16 cellular contexts compared by ENCODE assay signal in genomic region chr4:169044723-169045447, GRCh38. TPM values are rescaled to one million over a fixed set of nuclear protein-coding genes. Genes with fewer than 3 reads are reported as not detected.
DNase-seq lines count a peak whose midpoint lies in the region; FAIRE-seq and TF ChIP-seq lines count a peak whose summit lies in the region.
"Had no signal": no experiment of that assay in that cellular context is flagged by ENCODE, and none has a peak within 500 bp of the region (broad histone marks: within the 10 kb centered on the region; RNA-seq: fewer than 3 reads in every experiment).

No MANE protein-coding gene starts in this region.

- no peak overlapping the region for H2AFZ ChIP-seq in endothelial cell of umbilical vein (ENCODE audit: low read depth, low read length)
- no peak overlapping the region for H2AFZ ChIP-seq in neuronal stem cell (ENCODE audit: low read length)
- H2AFZ ChIP-seq: GM23248 had no signal

- no peak overlapping the region for H2BK5ac ChIP-seq in neuronal stem cell (ENCODE audit: low read length)

- POLR2A ChIA-PET in endothelial cell of umbilical vein (lab: Charles Lee) = interaction anchor here (0.7 kb wide), 1 partner anchor 96 kb away, joined by 3 read pairs; no protein-coding TSS in a partner anchor

- TF ChIP-seq CTCF in endothelial cell of umbilical vein (IDR thresholded peaks at IDR 0.05; ENCODE audit: extremely low read depth in 1 of 2, insufficient read depth in 1 of 2, low read depth in 1 of 2, low read length in 2 of 2) = no peak
- TF ChIP-seq CTCF in liver (IDR thresholded peaks at IDR 0.05; ENCODE audit: low read depth, low read length, missing input control) = no peak

- H4K20me1 ChIP-seq in endothelial cell of umbilical vein (replicated peaks; ENCODE audit: control insufficient read depth, extremely low read depth, insufficient read depth, low read length) = no peaks in the 10 kb centered on the region

- peak; percentile 49 for FAIRE-seq in endothelial cell of umbilical vein (lab: Jason Lieb, UNC)
- FAIRE-seq: G401.6, GM12892, GM19239 had no signal

- H3K14ac ChIP-seq in neuronal stem cell (ENCODE audit: low read length) = no peak overlapping the region

- H2BK120ac ChIP-seq in neuronal stem cell (ENCODE audit: low read depth, low read length) = no peak overlapping the region

- H3K4me3 ChIP-seq in endothelial cell of umbilical vein (replicated peaks in 1 of 3; ENCODE audit: insufficient read depth in 1 of 3, low read depth in 1 of 3, low read length in 3 of 3) (no peak overlapping the region), liver (ENCODE audit: low read depth in 1 of 3, low read length in 3 of 3) (no peak overlapping the region), neuronal stem cell (ENCODE audit: low read length in 2 of 2) (no peak overlapping the region)
- H3K4me3 ChIP-seq: GM23248 had no signal

- no peak overlapping the region for H3K27ac ChIP-seq in endothelial cell of umbilical vein (ENCODE audit: insufficient read depth, low read depth, low read length)
- no peak overlapping the region for H3K27ac ChIP-seq in liver (ENCODE audit: low read depth in 1 of 2, low read length in 2 of 2)
- H3K27ac ChIP-seq in neuronal stem cell (replicated peaks; ENCODE audit: low read length) = no peak overlapping the region
- H3K27ac ChIP-seq: GM23248 had no signal

- H3K79me2 ChIP-seq in endothelial cell of umbilical vein (ENCODE audit: control insufficient read depth, insufficient read depth, low read length) = no peaks in the 10 kb centered on the region

- H4K8ac ChIP-seq in neuronal stem cell (ENCODE audit: low read depth, low read length) = no peak overlapping the region

- H3K9me1 ChIP-seq in endothelial cell of umbilical vein (replicated peaks; ENCODE audit: control insufficient read depth, extremely low read depth, insufficient read depth, low read length) = no peaks in the 10 kb centered on the region

- H2AK5ac ChIP-seq in neuronal stem cell (ENCODE audit: low read depth, low read length) = no peak overlapping the region

- DNase-seq in endothelial cell of umbilical vein (ENCODE audit: low read depth, low spot score) = no peak
- DNase-seq in neuronal stem cell (ENCODE audit: low spot score) = no peak
- no peak for DNase-seq in cardiac septum (ENCODE audit: low spot score)
- DNase-seq in T-helper 1 cell = no peak
- DNase-seq in NCI-H1092 (lab: John Stamatoyannopoulos, UW) = no peak
- DNase-seq: C1 segment of cervical spinal cord; Calu3; CD4-positive, alpha-beta memory T cell; COR-L47; DND-41; GM23248; H9 had no signal

- H3K9ac ChIP-seq in endothelial cell of umbilical vein (replicated peaks; ENCODE audit: extremely low read depth, insufficient read depth, low read length) (no peak overlapping the region), liver (ENCODE audit: low read depth in 1 of 2, low read length in 2 of 2) (no peak overlapping the region), neuronal stem cell (ENCODE audit: low read depth, low read length, poor library complexity) (no peak overlapping the region)
- H3K9ac ChIP-seq: GM23248 had no signal

- no peak for TF ChIP-seq POLR2A in endothelial cell of umbilical vein (IDR thresholded peaks at IDR 0.05; ENCODE audit: low read depth, low read length)

- no peak overlapping the region for H4K91ac ChIP-seq in neuronal stem cell (ENCODE audit: low read depth, low read length, poor library complexity)

- TF ChIP-seq RAD21 in liver (IDR thresholded peaks at IDR 0.05) = peak in 1 of 2 donors; percentile 3

- no TSS peak for BruUV-seq in endothelial cell of umbilical vein (replicated peaks; lab: Mats Ljungman, UMichigan)

- dilution Hi-C loops in endothelial cell of umbilical vein (cut with MboI; ENCODE audit: extremely low pct_ligation_motif_present, low sequenced_read_pairs) = no loop called here

- 86% methylated on average over 5 of the region's 5 CpGs for WGBS in liver
- WGBS in neuronal stem cell (ENCODE audit: extremely low coverage in 2 of 2, insufficient read length in 2 of 2, insufficient replicate concordance in 1 of 2), 2 donors = no CpG with 5 or more reads among the region's 5 CpGs

- peaks cover 3% of the 10 kb centered on the region for H3K4me1 ChIP-seq in endothelial cell of umbilical vein (ENCODE audit: control insufficient read depth, extremely low read depth, insufficient read depth, low read length)
- peaks cover 6 to 12% (median 9%) of the 10 kb centered on the region in 4 donors for H3K4me1 ChIP-seq in liver (ENCODE audit: control insufficient read depth in 4 of 4, insufficient read depth in 4 of 4, low read length in 3 of 4)
- H3K4me1 ChIP-seq in neuronal stem cell (ENCODE audit: control insufficient read depth in 2 of 2, insufficient read depth in 1 of 2, low read depth in 1 of 2, low read length in 2 of 2) = peaks cover 18 to 19% of the 10 kb centered on the region in 2 donors

- no peak overlapping the region for H3K23ac ChIP-seq in neuronal stem cell (ENCODE audit: low read depth, low read length, poor library complexity)

- no peak overlapping the region for H3K4me2 ChIP-seq in endothelial cell of umbilical vein (ENCODE audit: insufficient read depth, low read length)
- no peak overlapping the region for H3K4me2 ChIP-seq in neuronal stem cell (ENCODE audit: insufficient read depth, low read length, poor library complexity, severe bottlenecking)

- H2BK15ac ChIP-seq in neuronal stem cell (ENCODE audit: low read length) = no peak overlapping the region

- H3K9me3 ChIP-seq in endothelial cell of umbilical vein (replicated peaks; ENCODE audit: control insufficient read depth, insufficient read depth, low read length) = no peaks in the 10 kb centered on the region
- H3K9me3 ChIP-seq in liver (ENCODE audit: control insufficient read depth in 4 of 4, low read length in 3 of 4) = no peaks in the 10 kb centered on the region
- no peaks in the 10 kb centered on the region for H3K9me3 ChIP-seq in neuronal stem cell (replicated peaks in 1 of 2; ENCODE audit: control insufficient read depth in 2 of 2, insufficient read depth in 1 of 2, low read depth in 1 of 2, low read length in 2 of 2)

- H3K18ac ChIP-seq in neuronal stem cell (ENCODE audit: low read length) = peak overlapping the region; percentile 32

- H3K79me1 ChIP-seq in neuronal stem cell (ENCODE audit: low read depth, low read length) = no peaks in the 10 kb centered on the region

- intact Hi-C loops in endothelial cell of umbilical vein (cut with micrococcal nuclease) (no loop called here), cardiac septum (cut with DNase I) (no loop called here)

- H3K4ac ChIP-seq in neuronal stem cell (ENCODE audit: low read length) = no peak overlapping the region

- H3K27me3 ChIP-seq in endothelial cell of umbilical vein (ENCODE audit: control insufficient read depth in 2 of 2, insufficient read depth in 2 of 2, low read length in 2 of 2) = no peaks in the 10 kb centered on the region
- H3K27me3 ChIP-seq in liver (ENCODE audit: control insufficient read depth in 4 of 4, insufficient read depth in 4 of 4, low read length in 3 of 4) = no peaks in the 10 kb centered on the region
- H3K27me3 ChIP-seq in neuronal stem cell (ENCODE audit: control insufficient read depth in 3 of 3, insufficient read depth in 3 of 3, low read depth in 1 of 3, low read length in 3 of 3) = no peaks in the 10 kb centered on the region

- H2BK12ac ChIP-seq in neuronal stem cell (ENCODE audit: low read length) = no peak overlapping the region

- CTCF ChIA-PET in endothelial cell of umbilical vein (lab: Charles Lee) = interaction anchor here (0.5 to 2.5 kb wide), 5 partner anchors 16 to 72 kb away, joined by 3 to 11 read pairs (median 3); no protein-coding TSS in a partner anchor

- no peaks in the 10 kb centered on the region for H3K36me3 ChIP-seq in endothelial cell of umbilical vein (ENCODE audit: control insufficient read depth in 2 of 2, extremely low read depth in 1 of 2, insufficient read depth in 2 of 2, low read length in 2 of 2)
- no peaks in the 10 kb centered on the region for H3K36me3 ChIP-seq in liver (ENCODE audit: control insufficient read depth in 4 of 4, insufficient read depth in 3 of 4, low read depth in 1 of 4, low read length in 3 of 4)
- no peaks in the 10 kb centered on the region for H3K36me3 ChIP-seq in neuronal stem cell (replicated peaks in 1 of 2; ENCODE audit: control insufficient read depth in 2 of 2, insufficient read depth in 2 of 2, low read length in 2 of 2)

TF ChIP-seq in endothelial cell of umbilical vein, 7 proteins besides CTCF, POLR2A, EP300 and RAD21 (continues in another document):
- no peak for TF ChIP-seq POLR2AphosphoS5 (IDR thresholded peaks at IDR 0.05; ENCODE audit: insufficient read depth, low read depth, low read length)
- no peak for TF ChIP-seq FOS (IDR thresholded peaks at IDR 0.05; ENCODE audit: borderline replicate concordance, insufficient read depth, low read length)
- TF ChIP-seq EZH2 (IDR thresholded peaks at IDR 0.05; ENCODE audit: borderline replicate concordance, low read depth, low read length, severe bottlenecking) = no peak
- TF ChIP-seq JUN (IDR thresholded peaks at IDR 0.05; ENCODE audit: borderline replicate concordance, insufficient read depth, insufficient read length, low read depth) = no peak

RNA-seq across cellular contexts. Expression of gene CBR4, which starts 34.8 kb away (rescaled TPM):
- total RNA-seq in endothelial cell of umbilical vein (23.6 and 26.3 TPM in 2 replicates), liver (10 to 100 TPM; 16.7 to 32.8 TPM), cardiac septum (21.3 TPM)
- polyA plus RNA-seq in endothelial cell of umbilical vein (2.8 and 4.8 TPM in 2 replicates), liver (10 to 100 TPM in 1 of 2 donors, 1 to 10 TPM in 1; 9.4 to 28.6 TPM)
- 3.0 and 3.3 TPM in 2 replicates for polyA plus RNA-seq in endothelial cell of umbilical vein (2011; cell fraction: cytosol; rRNA removed)
- polyA plus RNA-seq in endothelial cell of umbilical vein (2011; cell fraction: nucleus; rRNA removed) = 12.1 and 16.7 TPM in 2 replicates
- 9.4 and 11.4 TPM in 2 replicates for polyA plus RNA-seq in endothelial cell of umbilical vein (2012)
- 4.8 and 6.8 TPM in 2 replicates for polyA minus RNA-seq in endothelial cell of umbilical vein
- polyA minus RNA-seq in endothelial cell of umbilical vein (2011; cell fraction: cytosol; rRNA and poly(A)+ RNA removed) = 4.3 TPM
- polyA minus RNA-seq in endothelial cell of umbilical vein (2011; cell fraction: nucleus; rRNA and poly(A)+ RNA removed) = 14.1 and 15.8 TPM in 2 replicates
- 21.2 TPM for polyA plus RNA-seq in neuronal stem cell (2013, experiment 1 of 2)
- polyA plus RNA-seq in neuronal stem cell (2013, experiment 2 of 2) = 22.2 TPM
